ENCODE assay signal across 15 cellular contexts in genomic region chr20:63712191-63712590, GRCh38. TPM values are rescaled to one million over a fixed set of nuclear protein-coding genes. Genes with fewer than 3 reads are reported as not detected.
"Had no signal": no experiment of that assay in that cellular context is flagged by ENCODE, and none has a peak within 500 bp of the region (broad histone marks: within the 10 kb centered on the region; RNA-seq: fewer than 3 reads in every experiment).

No MANE protein-coding gene starts in this region.

- H3K4me3 Mint-ChIP-seq: activated CD4-positive, alpha-beta T cell treated with anti-CD3 and anti-CD28 coated beads, Interleukin-2, amount 10 ng/mL, durations not matched to agents 24 days and 14 days; activated CD8-positive, alpha-beta T cell treated with anti-CD3 and anti-CD28 coated beads for 36 hours; dendritic cell treated with granulocyte-macrophage colony-stimulating factor and Interleukin-4, amounts not matched to agents 40 ng/mL and 50 ng/mL, for 4 days; stimulated activated naive B cell treated with anti-CD40 and anti-IgM and Interleukin-4, amounts not matched to agents 10 μg/mL and 1 μg/mL and 100 μg/mL, for 72 hours had no signal

- H3K27me3 ChIP-seq: adrenal gland, esophagus muscularis mucosa had no signal

- H3K27me3 Mint-ChIP-seq: activated CD4-positive, alpha-beta T cell treated with anti-CD3 and anti-CD28 coated beads, Interleukin-2, amount 10 ng/mL, durations not matched to agents 24 days and 14 days; activated CD8-positive, alpha-beta T cell treated with anti-CD3 and anti-CD28 coated beads for 36 hours; dendritic cell treated with granulocyte-macrophage colony-stimulating factor and Interleukin-4, amounts not matched to agents 40 ng/mL and 50 ng/mL, for 4 days; naive thymus-derived CD4-positive, alpha-beta T cell; progenitor cell of endocrine pancreas; stimulated activated naive B cell treated with anti-CD40 and anti-IgM and Interleukin-4, amounts not matched to agents 10 μg/mL and 1 μg/mL and 100 μg/mL, for 72 hours had no signal

- H3K27ac Mint-ChIP-seq: activated CD4-positive, alpha-beta T cell treated with anti-CD3 and anti-CD28 coated beads, Interleukin-2, amount 10 ng/mL, durations not matched to agents 24 days and 14 days; activated CD8-positive, alpha-beta T cell treated with anti-CD3 and anti-CD28 coated beads for 36 hours; dendritic cell treated with granulocyte-macrophage colony-stimulating factor and Interleukin-4, amounts not matched to agents 40 ng/mL and 50 ng/mL, for 4 days; progenitor cell of endocrine pancreas; stimulated activated naive B cell treated with anti-CD40 and anti-IgM and Interleukin-4, amounts not matched to agents 10 μg/mL and 1 μg/mL and 100 μg/mL, for 72 hours had no signal

- DNase-seq: activated CD4-positive, alpha-beta T cell treated with anti-CD3 and anti-CD28 coated beads, Interleukin-2, amount 10 ng/mL, durations not matched to agents 24 days and 14 days; activated CD8-positive, alpha-beta T cell treated with anti-CD3 and anti-CD28 coated beads for 36 hours; activated gamma-delta T cell treated with Interleukin-2 at 50 U/mL for 16 hours; activated T-cell treated with anti-CD3 and anti-CD28 coated beads, Interleukin-2, amount 50 U/mL, for 48 hours; effector memory CD4-positive, alpha-beta T cell; mesendoderm; naive thymus-derived CD4-positive, alpha-beta T cell; stimulated activated naive B cell treated with anti-CD40 and anti-IgM and Interleukin-4, amounts not matched to agents 10 μg/mL and 1 μg/mL and 100 μg/mL, for 72 hours had no signal

- FAIRE-seq: astrocyte, endothelial cell of umbilical vein had no signal

- H3K27ac ChIP-seq: adrenal gland, esophagus muscularis mucosa had no signal

- H3K4me3 ChIP-seq: adrenal gland, esophagus muscularis mucosa had no signal

- ATAC-seq: activated CD8-positive, alpha-beta T cell treated with anti-CD3 and anti-CD28 coated beads for 36 hours; naive thymus-derived CD4-positive, alpha-beta T cell; stimulated activated naive B cell treated with anti-CD40 and anti-IgM and Interleukin-4, amounts not matched to agents 10 μg/mL and 1 μg/mL and 100 μg/mL, for 72 hours had no signal

RNA-seq across cellular contexts. Expression of gene TNFRSF6B, which starts 15.7 kb away (rescaled TPM):
- total RNA-seq: activated CD4-positive, alpha-beta T cell treated with anti-CD3 and anti-CD28 coated beads, Interleukin-2, amount 10 ng/mL, durations not matched to agents 24 days and 14 days; activated CD8-positive, alpha-beta T cell treated with anti-CD3 and anti-CD28 coated beads for 36 hours; progenitor cell of endocrine pancreas; T-helper 1 cell treated with Interleukin-12 subunit alpha and Interleukin-12 subunit beta and Interleukin-4 antibody, amounts not matched to agents 30 ng/mL and 1 ng/mL, for 36 hours had no signal
